In the genomic region with DNA sequence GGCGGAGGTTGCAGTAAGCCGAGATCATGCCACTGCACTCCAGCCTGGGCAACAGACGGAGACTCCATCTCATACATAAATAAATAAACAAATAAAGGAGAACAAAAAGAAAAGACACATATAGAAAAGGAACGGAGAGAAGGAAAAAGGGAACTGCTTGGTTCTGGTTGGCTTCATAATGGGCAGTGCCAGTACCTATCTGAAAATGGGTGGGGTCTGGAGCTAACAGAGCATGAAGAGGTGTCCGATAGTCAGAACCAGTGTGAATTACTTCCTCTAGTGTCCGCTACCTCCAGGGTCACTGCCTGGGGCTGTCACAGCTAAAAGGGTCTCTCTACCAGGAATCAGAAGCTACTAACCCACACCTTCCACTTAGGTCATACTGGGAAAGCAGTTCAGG, we compare ENCODE assay signal across 20 cellular contexts. TPM values are rescaled to one million over a fixed set of nuclear protein-coding genes. Genes with fewer than 3 reads are reported as not detected.
DNase-seq lines count a peak whose midpoint lies in the region; ATAC-seq lines count a peak whose summit lies in the region.
"Had no signal": no experiment of that assay in that cellular context is flagged by ENCODE, and none has a peak within 500 bp of the region (broad histone marks: within the 10 kb centered on the region; RNA-seq: fewer than 3 reads in every experiment).

No MANE protein-coding gene starts in this region.

- peak overlapping the region in 2 of 3 donors; percentile 2 to 63 for H3K27ac Mint-ChIP-seq in IgD-negative memory B cell
- H3K27ac Mint-ChIP-seq in stimulated activated memory B cell treated with anti-CD40 and anti-IgM and Interleukin-4, amounts not matched to agents 10 μg/mL and 1 μg/mL and 100 μg/mL, for 72 hours = peak overlapping the region; percentile 32
- H3K27ac Mint-ChIP-seq: T-cell had no signal

- no peaks in the 10 kb centered on the region for H3K27me3 Mint-ChIP-seq in IgD-negative memory B cell
- no peaks in the 10 kb centered on the region for H3K27me3 Mint-ChIP-seq in stimulated activated memory B cell treated with anti-CD40 and anti-IgM and Interleukin-4, amounts not matched to agents 10 μg/mL and 1 μg/mL and 100 μg/mL, for 72 hours
- H3K27me3 Mint-ChIP-seq: T-cell had no signal

- peaks cover 14 to 17% (median 16%) of the 10 kb centered on the region in 3 donors for H3K4me1 Mint-ChIP-seq in IgD-negative memory B cell
- peaks cover 17% of the 10 kb centered on the region for H3K4me1 Mint-ChIP-seq in stimulated activated memory B cell treated with anti-CD40 and anti-IgM and Interleukin-4, amounts not matched to agents 10 μg/mL and 1 μg/mL and 100 μg/mL, for 72 hours
- H3K4me1 Mint-ChIP-seq: T-cell had no signal

- peak; percentile 19 for DNase-seq in Caki2 (ENCODE audit: low read depth)
- peak; percentile 51 for DNase-seq in germinal center (ENCODE audit: low spot score)
- DNase-seq in caudate nucleus (lab: John Stamatoyannopoulos, UW) = no peak
- DNase-seq in activated CD4-positive, alpha-beta T cell treated with anti-CD3 and anti-CD28 coated beads for 4 hours = no peak
- DNase-seq: DMS79, Kasumi-1, MG63, NCI-H1092, NCI-H146, NCI-H2029, NCI-H226, NCI-H510A treated with DMSO at 0.1 percent for 48 hours, NCI-H748 treated with DMSO at 0.1 percent for 48 hours, SJCRH30, T-cell had no signal

- H3K27ac ChIP-seq in caudate nucleus (ENCODE audit: low read depth, low read length) = no peak overlapping the region
- H3K27ac ChIP-seq: Peyer's patch, SJCRH30 had no signal

- peak overlapping the region; percentile 1 to 93 (median 53) for H3K4me3 Mint-ChIP-seq in IgD-negative memory B cell
- peak overlapping the region; percentile 55 for H3K4me3 Mint-ChIP-seq in stimulated activated memory B cell treated with anti-CD40 and anti-IgM and Interleukin-4, amounts not matched to agents 10 μg/mL and 1 μg/mL and 100 μg/mL, for 72 hours
- H3K4me3 Mint-ChIP-seq: T-cell had no signal

- in situ Hi-C loops in Caki2 (cut with HindIII; ENCODE audit: low pct_unique_long_range_greater_than_20kb, low sequenced_read_pairs) = no loop called here

- ATAC-seq in stimulated activated memory B cell treated with anti-CD40 and anti-IgM and Interleukin-4, amounts not matched to agents 10 μg/mL and 1 μg/mL and 100 μg/mL, for 72 hours = peak; percentile 88
- ATAC-seq in HG02571 (IDR thresholded peaks at IDR 0.05; ENCODE audit: unreplicated experiment) = no peak
- ATAC-seq: HCT116, T-cell had no signal

- H3K36me3 Mint-ChIP-seq in IgD-negative memory B cell = peaks cover 2% of the 10 kb centered on the region
- peaks cover 13% of the 10 kb centered on the region for H3K36me3 Mint-ChIP-seq in stimulated activated memory B cell treated with anti-CD40 and anti-IgM and Interleukin-4, amounts not matched to agents 10 μg/mL and 1 μg/mL and 100 μg/mL, for 72 hours

- H3K9me3 Mint-ChIP-seq in IgD-negative memory B cell = no peaks in the 10 kb centered on the region
- H3K9me3 Mint-ChIP-seq in stimulated activated memory B cell treated with anti-CD40 and anti-IgM and Interleukin-4, amounts not matched to agents 10 μg/mL and 1 μg/mL and 100 μg/mL, for 72 hours = no peaks in the 10 kb centered on the region
- H3K9me3 Mint-ChIP-seq: T-cell had no signal

RNA-seq across cellular contexts. Expression of gene TTC28, which starts 27.2 kb away (rescaled TPM):
- 2.2 and 9.8 TPM in 2 replicates for total RNA-seq in Caki2 (2014; rRNA removed; shearing (Covaris generic); ENCODE audit: low replicate concordance)
- 0.30 TPM for polyA plus RNA-seq in IgD-negative memory B cell

RNA-seq across cellular contexts. Expression of gene CHEK2, which starts 34.8 kb away (rescaled TPM):
- 55.7 and 65.4 TPM in 2 replicates for total RNA-seq in Caki2 (2014; rRNA removed; shearing (Covaris generic); ENCODE audit: low replicate concordance)
- 19.4 TPM for polyA plus RNA-seq in IgD-negative memory B cell

RNA-seq across cellular contexts. Expression of gene HSCB, which starts 35.0 kb away (rescaled TPM):
- total RNA-seq in Caki2 (2014; rRNA removed; shearing (Covaris generic); ENCODE audit: low replicate concordance) = 37.9 and 51.9 TPM in 2 replicates
- polyA plus RNA-seq in IgD-negative memory B cell = 24.1 TPM

Comparison
In these comparisons a context has a peak if more than half of its experiments do, and no peak if none do; other contexts are left out.
1. DNase-seq: peak in Caki2 (single experiment) and germinal center (single experiment); none in caudate nucleus (0 of 61) and activated CD4-positive, alpha-beta T cell treated with anti-CD3 and anti-CD28 coated beads for 4 hours (0 of 2).